ENCODE assay signal across 1 cellular context in genomic region chr1:64884261-64885040, GRCh38.
A peak's percentile ranks its signal among the peaks of the same experiment; 100 is the strongest.
TF ChIP-seq lines count a peak whose summit lies in the region.

No MANE protein-coding gene starts in this region.

TF ChIP-seq in K562, 482 proteins besides CTCF, POLR2A, EP300 and RAD21 (continued from another document and continues in another):
- TF ChIP-seq SIN3B (IDR thresholded peaks at IDR 0.05; ENCODE audit: low read depth) (no peak), ZNF583 (CRISPR knock-in tag; IDR thresholded peaks at IDR 0.05) (no peak), DPF2 (IDR thresholded peaks at IDR 0.05) (peak; percentile 39; the same call in 1 of the 2 replicates), ARID3A (IDR thresholded peaks at IDR 0.05; ENCODE audit: borderline replicate concordance, low read depth, low read length) (no peak), ZNF384 (IDR thresholded peaks at IDR 0.05; ENCODE audit: low read depth, low read length) (no peak), ZBTB7A (IDR thresholded peaks at IDR 0.05; ENCODE audit: borderline replicate concordance, control insufficient read depth, low read depth, low read length) (no peak), ARHGAP35 (IDR thresholded peaks at IDR 0.05; ENCODE audit: partially characterized antibody) (no peak), ZSCAN29 (IDR thresholded peaks at IDR 0.05) (no peak), PTTG1 (tag; IDR thresholded peaks at IDR 0.05; ENCODE audit: low read depth) (no peak), ZC3H4 (CRISPR knock-in tag; IDR thresholded peaks at IDR 0.05; ENCODE audit: borderline replicate concordance) (no peak), CEBPG (CRISPR knock-in tag; IDR thresholded peaks at IDR 0.05) (no peak), CEBPG (tag; conservative IDR thresholded peaks at IDR 0.05 in 1 of 2, IDR thresholded peaks at IDR 0.05 in 1 of 2) (peak in 1 of 2 experiments; percentile 46; a peak in 1 of 4 replicates), STAT5A (IDR thresholded peaks at IDR 0.05; ENCODE audit: borderline replicate concordance, low read length) (no peak), SMARCA4 (IDR thresholded peaks at IDR 0.05) (peak; percentile 55; the same call in 1 of the 2 replicates), MAFF (IDR thresholded peaks at IDR 0.05; ENCODE audit: low read length) (no peak), HDAC2 (IDR thresholded peaks at IDR 0.05) (0 out of 2 replicates have a peak, but pooled peaks have one; percentile 19), ZNF699 (CRISPR knock-in tag; IDR thresholded peaks at IDR 0.05; ENCODE audit: insufficient replicate concordance) (no peak), HDGF (IDR thresholded peaks at IDR 0.05) (no peak), PRMT5 (CRISPR knock-in tag; IDR thresholded peaks at IDR 0.05) (no peak), HMGXB4 (CRISPR knock-in tag; IDR thresholded peaks at IDR 0.05) (no peak), ILK (tag; IDR thresholded peaks at IDR 0.05; ENCODE audit: borderline replicate concordance, low read depth) (no peak), BCL6 (CRISPR knock-in tag; IDR thresholded peaks at IDR 0.05) (no peak), KLF1 (tag; IDR thresholded peaks at IDR 0.05) (no peak), ZNF398 (CRISPR knock-in tag; IDR thresholded peaks at IDR 0.05) (no peak), SOX6 (IDR thresholded peaks at IDR 0.05) (no peak), PHB (CRISPR knock-in tag; IDR thresholded peaks at IDR 0.05) (no peak), MLLT1 (IDR thresholded peaks at IDR 0.05) (no peak), CBFA2T3 (IDR thresholded peaks at IDR 0.05) (peak; percentile 44; the same call in 1 of the 2 replicates), FOXJ2 (tag; IDR thresholded peaks at IDR 0.05) (no peak), TAF9B (IDR thresholded peaks at IDR 0.05; ENCODE audit: partially characterized antibody) (no peak), ZNF780A (CRISPR knock-in tag; IDR thresholded peaks at IDR 0.05) (no peak)
- TF ChIP-seq, protein P1, sequence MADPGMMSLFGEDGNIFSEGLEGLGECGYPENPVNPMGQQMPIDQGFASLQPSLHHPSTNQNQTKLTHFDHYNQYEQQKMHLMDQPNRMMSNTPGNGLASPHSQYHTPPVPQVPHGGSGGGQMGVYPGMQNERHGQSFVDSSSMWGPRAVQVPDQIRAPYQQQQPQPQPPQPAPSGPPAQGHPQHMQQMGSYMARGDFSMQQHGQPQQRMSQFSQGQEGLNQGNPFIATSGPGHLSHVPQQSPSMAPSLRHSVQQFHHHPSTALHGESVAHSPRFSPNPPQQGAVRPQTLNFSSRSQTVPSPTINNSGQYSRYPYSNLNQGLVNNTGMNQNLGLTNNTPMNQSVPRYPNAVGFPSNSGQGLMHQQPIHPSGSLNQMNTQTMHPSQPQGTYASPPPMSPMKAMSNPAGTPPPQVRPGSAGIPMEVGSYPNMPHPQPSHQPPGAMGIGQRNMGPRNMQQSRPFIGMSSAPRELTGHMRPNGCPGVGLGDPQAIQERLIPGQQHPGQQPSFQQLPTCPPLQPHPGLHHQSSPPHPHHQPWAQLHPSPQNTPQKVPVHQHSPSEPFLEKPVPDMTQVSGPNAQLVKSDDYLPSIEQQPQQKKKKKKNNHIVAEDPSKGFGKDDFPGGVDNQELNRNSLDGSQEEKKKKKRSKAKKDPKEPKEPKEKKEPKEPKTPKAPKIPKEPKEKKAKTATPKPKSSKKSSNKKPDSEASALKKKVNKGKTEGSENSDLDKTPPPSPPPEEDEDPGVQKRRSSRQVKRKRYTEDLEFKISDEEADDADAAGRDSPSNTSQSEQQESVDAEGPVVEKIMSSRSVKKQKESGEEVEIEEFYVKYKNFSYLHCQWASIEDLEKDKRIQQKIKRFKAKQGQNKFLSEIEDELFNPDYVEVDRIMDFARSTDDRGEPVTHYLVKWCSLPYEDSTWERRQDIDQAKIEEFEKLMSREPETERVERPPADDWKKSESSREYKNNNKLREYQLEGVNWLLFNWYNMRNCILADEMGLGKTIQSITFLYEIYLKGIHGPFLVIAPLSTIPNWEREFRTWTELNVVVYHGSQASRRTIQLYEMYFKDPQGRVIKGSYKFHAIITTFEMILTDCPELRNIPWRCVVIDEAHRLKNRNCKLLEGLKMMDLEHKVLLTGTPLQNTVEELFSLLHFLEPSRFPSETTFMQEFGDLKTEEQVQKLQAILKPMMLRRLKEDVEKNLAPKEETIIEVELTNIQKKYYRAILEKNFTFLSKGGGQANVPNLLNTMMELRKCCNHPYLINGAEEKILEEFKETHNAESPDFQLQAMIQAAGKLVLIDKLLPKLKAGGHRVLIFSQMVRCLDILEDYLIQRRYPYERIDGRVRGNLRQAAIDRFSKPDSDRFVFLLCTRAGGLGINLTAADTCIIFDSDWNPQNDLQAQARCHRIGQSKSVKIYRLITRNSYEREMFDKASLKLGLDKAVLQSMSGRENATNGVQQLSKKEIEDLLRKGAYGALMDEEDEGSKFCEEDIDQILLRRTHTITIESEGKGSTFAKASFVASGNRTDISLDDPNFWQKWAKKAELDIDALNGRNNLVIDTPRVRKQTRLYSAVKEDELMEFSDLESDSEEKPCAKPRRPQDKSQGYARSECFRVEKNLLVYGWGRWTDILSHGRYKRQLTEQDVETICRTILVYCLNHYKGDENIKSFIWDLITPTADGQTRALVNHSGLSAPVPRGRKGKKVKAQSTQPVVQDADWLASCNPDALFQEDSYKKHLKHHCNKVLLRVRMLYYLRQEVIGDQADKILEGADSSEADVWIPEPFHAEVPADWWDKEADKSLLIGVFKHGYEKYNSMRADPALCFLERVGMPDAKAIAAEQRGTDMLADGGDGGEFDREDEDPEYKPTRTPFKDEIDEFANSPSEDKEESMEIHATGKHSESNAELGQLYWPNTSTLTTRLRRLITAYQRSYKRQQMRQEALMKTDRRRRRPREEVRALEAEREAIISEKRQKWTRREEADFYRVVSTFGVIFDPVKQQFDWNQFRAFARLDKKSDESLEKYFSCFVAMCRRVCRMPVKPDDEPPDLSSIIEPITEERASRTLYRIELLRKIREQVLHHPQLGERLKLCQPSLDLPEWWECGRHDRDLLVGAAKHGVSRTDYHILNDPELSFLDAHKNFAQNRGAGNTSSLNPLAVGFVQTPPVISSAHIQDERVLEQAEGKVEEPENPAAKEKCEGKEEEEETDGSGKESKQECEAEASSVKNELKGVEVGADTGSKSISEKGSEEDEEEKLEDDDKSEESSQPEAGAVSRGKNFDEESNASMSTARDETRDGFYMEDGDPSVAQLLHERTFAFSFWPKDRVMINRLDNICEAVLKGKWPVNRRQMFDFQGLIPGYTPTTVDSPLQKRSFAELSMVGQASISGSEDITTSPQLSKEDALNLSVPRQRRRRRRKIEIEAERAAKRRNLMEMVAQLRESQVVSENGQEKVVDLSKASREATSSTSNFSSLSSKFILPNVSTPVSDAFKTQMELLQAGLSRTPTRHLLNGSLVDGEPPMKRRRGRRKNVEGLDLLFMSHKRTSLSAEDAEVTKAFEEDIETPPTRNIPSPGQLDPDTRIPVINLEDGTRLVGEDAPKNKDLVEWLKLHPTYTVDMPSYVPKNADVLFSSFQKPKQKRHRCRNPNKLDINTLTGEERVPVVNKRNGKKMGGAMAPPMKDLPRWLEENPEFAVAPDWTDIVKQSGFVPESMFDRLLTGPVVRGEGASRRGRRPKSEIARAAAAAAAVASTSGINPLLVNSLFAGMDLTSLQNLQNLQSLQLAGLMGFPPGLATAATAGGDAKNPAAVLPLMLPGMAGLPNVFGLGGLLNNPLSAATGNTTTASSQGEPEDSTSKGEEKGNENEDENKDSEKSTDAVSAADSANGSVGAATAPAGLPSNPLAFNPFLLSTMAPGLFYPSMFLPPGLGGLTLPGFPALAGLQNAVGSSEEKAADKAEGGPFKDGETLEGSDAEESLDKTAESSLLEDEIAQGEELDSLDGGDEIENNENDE (IDR thresholded peaks at IDR 0.05; ENCODE audit: low read depth, low read length): no peak
- TF ChIP-seq, protein P2, sequence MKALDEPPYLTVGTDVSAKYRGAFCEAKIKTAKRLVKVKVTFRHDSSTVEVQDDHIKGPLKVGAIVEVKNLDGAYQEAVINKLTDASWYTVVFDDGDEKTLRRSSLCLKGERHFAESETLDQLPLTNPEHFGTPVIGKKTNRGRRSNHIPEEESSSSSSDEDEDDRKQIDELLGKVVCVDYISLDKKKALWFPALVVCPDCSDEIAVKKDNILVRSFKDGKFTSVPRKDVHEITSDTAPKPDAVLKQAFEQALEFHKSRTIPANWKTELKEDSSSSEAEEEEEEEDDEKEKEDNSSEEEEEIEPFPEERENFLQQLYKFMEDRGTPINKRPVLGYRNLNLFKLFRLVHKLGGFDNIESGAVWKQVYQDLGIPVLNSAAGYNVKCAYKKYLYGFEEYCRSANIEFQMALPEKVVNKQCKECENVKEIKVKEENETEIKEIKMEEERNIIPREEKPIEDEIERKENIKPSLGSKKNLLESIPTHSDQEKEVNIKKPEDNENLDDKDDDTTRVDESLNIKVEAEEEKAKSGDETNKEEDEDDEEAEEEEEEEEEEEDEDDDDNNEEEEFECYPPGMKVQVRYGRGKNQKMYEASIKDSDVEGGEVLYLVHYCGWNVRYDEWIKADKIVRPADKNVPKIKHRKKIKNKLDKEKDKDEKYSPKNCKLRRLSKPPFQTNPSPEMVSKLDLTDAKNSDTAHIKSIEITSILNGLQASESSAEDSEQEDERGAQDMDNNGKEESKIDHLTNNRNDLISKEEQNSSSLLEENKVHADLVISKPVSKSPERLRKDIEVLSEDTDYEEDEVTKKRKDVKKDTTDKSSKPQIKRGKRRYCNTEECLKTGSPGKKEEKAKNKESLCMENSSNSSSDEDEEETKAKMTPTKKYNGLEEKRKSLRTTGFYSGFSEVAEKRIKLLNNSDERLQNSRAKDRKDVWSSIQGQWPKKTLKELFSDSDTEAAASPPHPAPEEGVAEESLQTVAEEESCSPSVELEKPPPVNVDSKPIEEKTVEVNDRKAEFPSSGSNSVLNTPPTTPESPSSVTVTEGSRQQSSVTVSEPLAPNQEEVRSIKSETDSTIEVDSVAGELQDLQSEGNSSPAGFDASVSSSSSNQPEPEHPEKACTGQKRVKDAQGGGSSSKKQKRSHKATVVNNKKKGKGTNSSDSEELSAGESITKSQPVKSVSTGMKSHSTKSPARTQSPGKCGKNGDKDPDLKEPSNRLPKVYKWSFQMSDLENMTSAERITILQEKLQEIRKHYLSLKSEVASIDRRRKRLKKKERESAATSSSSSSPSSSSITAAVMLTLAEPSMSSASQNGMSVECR (CRISPR knock-in tag; IDR thresholded peaks at IDR 0.05): no peak
- TF ChIP-seq, protein P3, sequence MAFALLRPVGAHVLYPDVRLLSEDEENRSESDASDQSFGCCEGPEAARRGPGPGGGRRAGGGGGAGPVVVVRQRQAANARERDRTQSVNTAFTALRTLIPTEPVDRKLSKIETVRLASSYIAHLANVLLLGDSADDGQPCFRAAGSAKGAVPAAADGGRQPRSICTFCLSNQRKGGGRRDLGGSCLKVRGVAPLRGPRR (CRISPR knock-in tag; IDR thresholded peaks at IDR 0.05): no peak
